In the genomic region with DNA sequence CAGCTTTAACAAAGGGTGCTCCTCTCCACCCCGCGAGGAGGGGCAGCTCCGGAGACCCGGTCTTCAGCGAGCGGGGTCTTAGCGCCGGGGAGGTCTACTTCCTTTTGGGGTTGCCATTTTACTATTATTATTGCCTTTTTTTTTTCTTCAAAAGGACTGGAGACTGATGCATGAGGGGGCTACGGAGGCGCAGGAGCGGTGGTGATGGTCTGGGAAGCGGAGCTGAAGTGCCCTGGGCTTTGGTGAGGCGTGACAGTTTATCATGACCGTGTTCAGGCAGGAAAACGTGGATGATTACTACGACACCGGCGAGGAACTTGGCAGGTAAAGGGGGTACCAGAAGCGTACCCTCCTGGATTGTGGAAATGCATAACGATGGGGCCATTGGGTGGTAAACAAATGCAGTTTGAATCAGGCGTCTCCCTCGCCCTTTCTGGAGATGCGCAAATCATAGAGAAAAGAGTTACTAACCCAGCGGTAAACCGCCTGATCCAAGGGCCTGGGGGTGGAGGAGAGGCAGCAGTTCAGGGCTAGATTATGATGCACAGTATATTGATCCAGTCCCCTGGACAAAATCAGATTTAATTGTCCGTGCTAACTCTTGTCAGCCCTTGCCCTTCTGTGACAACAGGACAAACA, we compare ENCODE assay signal across 8 cellular contexts. TPM values are rescaled to one million over a fixed set of nuclear protein-coding genes. Genes with fewer than 3 reads are reported as not detected.
DNase-seq lines count a peak whose midpoint lies in the region; FAIRE-seq and TF ChIP-seq lines count a peak whose summit lies in the region.

No MANE protein-coding gene starts in this region.

- peak overlapping the region; percentile 18; the same call in 1 of the 2 replicates for H2AFZ ChIP-seq in H1 (ENCODE audit: low read length)
- H2AFZ ChIP-seq in neuron (ENCODE audit: low read depth, low read length): peak overlapping the region; percentile 49

- H3K4ac ChIP-seq in H1 (replicated peaks; ENCODE audit: insufficient read length, low read depth, low read length): peak overlapping the region; percentile 40

- H2BK5ac ChIP-seq in H1 (ENCODE audit: low read depth, low read length): peak overlapping the region; percentile 90; the same call in 1 of the 2 replicates

- peak overlapping the region; percentile 11 for H4K91ac ChIP-seq in H1 (replicated peaks; ENCODE audit: insufficient read length, low read length)

- 5% methylated on average over 26 of the region's 26 CpGs; no CpG with 5 or more reads in 1 of the 2 experiments for WGBS in H1 (ENCODE audit: extremely low coverage in 1 of 2, insufficient coverage in 1 of 2, insufficient read length in 1 of 2, insufficient replicate concordance in 2 of 2, low coverage in 1 of 2, low lambda C conversion rate in 2 of 2, missing lambda C conversion rate in 1 of 2), 2 experiments

- H4K20me1 ChIP-seq in H1 (replicated peaks in 1 of 2; ENCODE audit: control insufficient read depth in 1 of 2, insufficient read depth in 2 of 2, low read length in 2 of 2): peaks cover 10 to 12% of the 10 kb centered on the region in 2 experiments

- no peak for FAIRE-seq in H1 (lab: Jason Lieb, UNC)

- H3K27me3 ChIP-seq in CD8-positive, alpha-beta memory T cell (ENCODE audit: insufficient read depth, low read length, poor library complexity, severe bottlenecking): no peaks in the 10 kb centered on the region
- H3K27me3 ChIP-seq in H1 (replicated peaks in 1 of 4; ENCODE audit: control insufficient read depth in 3 of 4, extremely low read depth in 1 of 4, insufficient read depth in 3 of 4, low read length in 3 of 4): no peaks in the 10 kb centered on the region
- H3K27me3 ChIP-seq in neuron (ENCODE audit: insufficient read depth, low read length): no peaks in the 10 kb centered on the region

- DNase-seq in CD8-positive, alpha-beta memory T cell: no peak
- DNase-seq in NCI-H526 treated with DMSO at 0.1 percent for 48 hours (lab: John Stamatoyannopoulos, UW) (peak; percentile 23), H1 (ENCODE audit: low read depth in 1 of 2, low spot score in 2 of 2) (no peak), T-helper 9 cell (no peak), activated gamma-delta T cell (lab: John Stamatoyannopoulos, UW) (no peak), cerebellar cortex (ENCODE audit: low spot score) (no peak), AG20443 (ENCODE audit: low spot score) (no peak)

- H3K9ac ChIP-seq in H1 (replicated peaks in 1 of 4; ENCODE audit: extremely low read depth in 1 of 4, low read depth in 3 of 4, low read length in 3 of 4): peak overlapping the region; percentile 46 to 72 (median 68); a peak in 6 of 7 replicates

- no peak for TF ChIP-seq POLR2A in H1 (IDR thresholded peaks at IDR 0.05; ENCODE audit: control extremely low read depth in 1 of 2, low read depth in 2 of 2, low read length in 2 of 2)

- H2AK5ac ChIP-seq in H1 (ENCODE audit: low read depth, low read length): no peak overlapping the region

- peak overlapping the region in 1 of 8 donors; percentile 8 for H3K27ac Mint-ChIP-seq in CD8-positive, alpha-beta memory T cell

- CTCF ChIA-PET in CD8-positive, alpha-beta memory T cell (lab: Charles Lee): no interaction called here
- CTCF ChIA-PET in H1 (lab: Charles Lee; ENCODE audit: partially characterized antibody): interaction anchor here (0.7 to 2.7 kb wide), 7 partner anchors 10 to 159 kb away, joined by 3 to 12 read pairs (median 5); no protein-coding TSS in a partner anchor

- peak overlapping the region; percentile 84 to 97 for H3K4me2 ChIP-seq in H1 (ENCODE audit: insufficient read depth in 1 of 2, low read depth in 2 of 2, low read length in 2 of 2)

- peaks cover 20 to 52% of the 10 kb centered on the region in 2 donors for H3K27me3 Mint-ChIP-seq in CD8-positive, alpha-beta memory T cell

- H3K9me3 ChIP-seq in CD8-positive, alpha-beta memory T cell (ENCODE audit: low read length): no peaks in the 10 kb centered on the region
- H3K9me3 ChIP-seq in H1 (ENCODE audit: insufficient read depth in 2 of 2, low read depth in 1 of 2, low read length in 1 of 2) (no peaks in the 10 kb centered on the region), neuron (ENCODE audit: low read length) (no peaks in the 10 kb centered on the region)

- H3K23ac ChIP-seq in H1 (ENCODE audit: insufficient read length): no peak overlapping the region

- no peak overlapping the region for H2BK120ac ChIP-seq in H1 (replicated peaks; ENCODE audit: low read depth, low read length)

- H3K27ac ChIP-seq in CD8-positive, alpha-beta memory T cell (ENCODE audit: low read depth, low read length): peak overlapping the region; percentile 38
- H3K27ac ChIP-seq in H1 (ENCODE audit: low read depth, low read length): no peak overlapping the region

- H4K5ac ChIP-seq in H1 (ENCODE audit: insufficient read length, low read depth, low read length): no peak overlapping the region

- H4K8ac ChIP-seq in H1 (ENCODE audit: extremely low read depth, insufficient read depth, low read length): peak overlapping the region; percentile 95

- peaks cover 8% of the 10 kb centered on the region for H3K79me1 ChIP-seq in H1 (ENCODE audit: low read depth, low read length)

- TF ChIP-seq EP300 in H1 (IDR thresholded peaks at IDR 0.05; ENCODE audit: borderline replicate concordance in 1 of 2, low read depth in 2 of 2, low read length in 2 of 2): no peak

- H3K4me1 Mint-ChIP-seq in CD8-positive, alpha-beta memory T cell: peaks cover 0 to 7% (median 2%) of the 10 kb centered on the region in 3 donors

- H3K79me2 ChIP-seq in H1 (ENCODE audit: control insufficient read depth in 1 of 2, insufficient read depth in 2 of 2, low read length in 2 of 2): peaks cover 9 to 63% of the 10 kb centered on the region in 2 experiments

- peak overlapping the region; percentile 8 for H3K56ac ChIP-seq in H1 (replicated peaks; ENCODE audit: insufficient read length, low read depth, low read length)

- H3K36me3 Mint-ChIP-seq in CD8-positive, alpha-beta memory T cell: no peaks in the 10 kb centered on the region

- H2BK12ac ChIP-seq in H1 (ENCODE audit: low read depth, low read length): peak overlapping the region; percentile 35; the same call in 1 of the 2 replicates

- peaks cover 15% of the 10 kb centered on the region for H3K23me2 ChIP-seq in H1 (ENCODE audit: low read depth, low read length)

- no peak overlapping the region for H3K4me3 Mint-ChIP-seq in CD8-positive, alpha-beta memory T cell

- H3K4me1 ChIP-seq in CD8-positive, alpha-beta memory T cell (ENCODE audit: insufficient read depth, low read length): no peaks in the 10 kb centered on the region
- H3K4me1 ChIP-seq in H1 (replicated peaks in 1 of 4; ENCODE audit: control insufficient read depth in 3 of 4, insufficient read depth in 4 of 4, low read length in 3 of 4): peaks cover 0 to 2% (median 0%) of the 10 kb centered on the region in 4 experiments; a peak in 1 of 7 replicates
- peaks cover 15% of the 10 kb centered on the region for H3K4me1 ChIP-seq in neuron (ENCODE audit: insufficient read depth, low read length)

- no peak overlapping the region for H2BK15ac ChIP-seq in H1 (ENCODE audit: low read length)

- peaks cover 0 to 3% (median 0%) of the 10 kb centered on the region in 5 donors for H3K9me3 Mint-ChIP-seq in CD8-positive, alpha-beta memory T cell

- H3K14ac ChIP-seq in H1 (ENCODE audit: insufficient read length): no peak overlapping the region

- no peak for TF ChIP-seq RAD21 in H1 (IDR thresholded peaks at IDR 0.05 in 1 of 2, conservative IDR thresholded peaks at IDR 0.05 in 1 of 2; ENCODE audit: low read depth in 2 of 2, low read length in 2 of 2)

- peak overlapping the region; percentile 34; the same call in 1 of the 2 replicates for H3K18ac ChIP-seq in H1 (ENCODE audit: extremely low read depth, low read length)

- no peak for TF ChIP-seq CTCF in H1 (IDR thresholded peaks at IDR 0.05; ENCODE audit: control extremely low read depth in 1 of 3, insufficient read depth in 1 of 3, low read depth in 1 of 3, low read length in 3 of 3)

- POLR2A ChIA-PET in CD8-positive, alpha-beta memory T cell (lab: Charles Lee): no interaction called here
- POLR2A ChIA-PET in H1 (lab: Charles Lee; ENCODE audit: partially characterized antibody): interaction anchor here (1.1 to 2.9 kb wide), 7 partner anchors 16 to 161 kb away, joined by 3 to 18 read pairs (median 7); no protein-coding TSS in a partner anchor

- H2BK20ac ChIP-seq in H1 (ENCODE audit: low read length): no peak overlapping the region

- no peak overlapping the region for H3K4me3 ChIP-seq in CD8-positive, alpha-beta memory T cell (ENCODE audit: low read length)
- H3K4me3 ChIP-seq in H1 (ENCODE audit: extremely low read depth in 1 of 4, insufficient read depth in 2 of 4, low read depth in 3 of 4, low read length in 4 of 4) (peak overlapping the region; percentile 65 to 83 (median 76)), neuron (ENCODE audit: low read length) (peak overlapping the region; percentile 70)

- no peaks in the 10 kb centered on the region for H3K36me3 ChIP-seq in CD8-positive, alpha-beta memory T cell (ENCODE audit: insufficient read depth, low read length)
- H3K36me3 ChIP-seq in H1 (ENCODE audit: control insufficient read depth in 2 of 4, insufficient read depth in 4 of 4, low read length in 3 of 4) (peaks cover 0 to 22% (median 4%) of the 10 kb centered on the region in 4 experiments; a peak in 3 of 8 replicates), neuron (ENCODE audit: insufficient read depth, low read length) (peaks cover 13% of the 10 kb centered on the region)

TF ChIP-seq in H1, 55 proteins besides CTCF, POLR2A, EP300 and RAD21 (continues in another document):
- TF ChIP-seq, protein P1, sequence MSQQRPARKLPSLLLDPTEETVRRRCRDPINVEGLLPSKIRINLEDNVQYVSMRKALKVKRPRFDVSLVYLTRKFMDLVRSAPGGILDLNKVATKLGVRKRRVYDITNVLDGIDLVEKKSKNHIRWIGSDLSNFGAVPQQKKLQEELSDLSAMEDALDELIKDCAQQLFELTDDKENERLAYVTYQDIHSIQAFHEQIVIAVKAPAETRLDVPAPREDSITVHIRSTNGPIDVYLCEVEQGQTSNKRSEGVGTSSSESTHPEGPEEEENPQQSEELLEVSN (IDR thresholded peaks at IDR 0.05): no peak
- TF ChIP-seq JUND (IDR thresholded peaks at IDR 0.05; ENCODE audit: low read length) (no peak), FOSL1 (IDR thresholded peaks at IDR 0.05; ENCODE audit: insufficient read depth, low read depth, low read length) (no peak), TEAD4 (IDR thresholded peaks at IDR 0.05; ENCODE audit: low read depth, low read length) (no peak), YY1 (IDR thresholded peaks at IDR 0.05; ENCODE audit: low read depth, low read length) (no peak)

RNA-seq across cellular contexts. Expression of a gene that starts 1.3 kb away (rescaled TPM):
- 1 to 10 TPM; 3.7 to 4.3 TPM for total RNA-seq in CD8-positive, alpha-beta memory T cell
- not detected for polyA plus RNA-seq in CD8-positive, alpha-beta memory T cell
- total RNA-seq in H1 (2021; fragmentation: NEBNext Ultra II Directional; extraction: Animal tissue kit (Norgen Biotek cat#: 25700)): 128 and 131 TPM in 2 replicates
- 62.4 and 64.9 TPM in 2 replicates for polyA plus RNA-seq in H1 (2011; rRNA removed)
- polyA plus RNA-seq in H1 (2011; cell fraction: cytosol; rRNA removed): 73.1 TPM
- polyA plus RNA-seq in H1 (2011; cell fraction: nucleus; rRNA removed): 156 TPM
- 57.1 to 67.3 TPM (median 64.0 TPM) in 4 replicates for polyA plus RNA-seq in H1 (2012, experiment 1 of 2)
- 12.9 TPM for polyA plus RNA-seq in H1 (2012, experiment 2 of 2)
- polyA plus RNA-seq in H1 (2013, experiment 1 of 2): 33.3 TPM
- polyA plus RNA-seq in H1 (2013, experiment 2 of 2): 34.1 TPM
- polyA minus RNA-seq in H1 (2011; rRNA and poly(A)+ RNA removed): 255 and 314 TPM in 2 replicates
- polyA minus RNA-seq in H1 (2011; cell fraction: cytosol; rRNA and poly(A)+ RNA removed): 78.8 TPM
- 203 TPM for polyA minus RNA-seq in H1 (2011; cell fraction: nucleus; rRNA and poly(A)+ RNA removed)

Comparison
In these comparisons a context has a peak if more than half of its experiments do, and no peak if none do; other contexts are left out.
1. RNA of a gene that starts 1.3 kb away (total RNA-seq): 128 to 131 TPM in H1; 3.7 to 4.3 TPM in CD8-positive, alpha-beta memory T cell; every median in the first group is over 10 times any median in the second.